In genomic region chr16:80440691-80441090, GRCh38 we compare ENCODE assay signal across 27 cellular contexts.
"Had no signal": no experiment of that assay in that cellular context is flagged by ENCODE, and none has a peak within 500 bp of the region (broad histone marks: within the 10 kb centered on the region; RNA-seq: fewer than 3 reads in every experiment).

No MANE protein-coding gene starts in this region.

- H3K4me3 ChIP-seq: gastroesophageal sphincter, heart right ventricle, mucosa of descending colon, neural progenitor cell, psoas muscle, skin epidermis, stomach, vagina had no signal

- H3K9ac ChIP-seq: neural progenitor cell had no signal

- H3K27me3 ChIP-seq: brain microvascular endothelial cell, gastroesophageal sphincter, neural progenitor cell, stomach, vagina had no signal

- H3K27ac ChIP-seq: brain microvascular endothelial cell, gastroesophageal sphincter, heart right ventricle, neural progenitor cell, psoas muscle, skin epidermis, stomach, vagina had no signal

- H3K36me3 Mint-ChIP-seq: activated naive CD4-positive, alpha-beta T cell treated with anti-CD3 and anti-CD28 coated beads, Interleukin-2, amount 10 ng/mL, durations not matched to agents 7 days and 5 days; immature natural killer cell; naive B cell; neural progenitor cell had no signal

- H3K4me3 Mint-ChIP-seq: activated CD4-positive, alpha-beta T cell treated with anti-CD3 and anti-CD28 coated beads, Interleukin-2, amount 10 ng/mL, durations not matched to agents 7 days and 5 days; activated CD8-positive, alpha-beta T cell treated with anti-CD3 and anti-CD28 coated beads, Interleukin-2, amount 10 ng/mL, durations not matched to agents 7 days and 5 days; activated naive CD4-positive, alpha-beta T cell treated with anti-CD3 and anti-CD28 coated beads, Interleukin-2, amount 10 ng/mL, durations not matched to agents 7 days and 5 days; activated T-cell treated with anti-CD3 and anti-CD28 coated beads, Interleukin-2, amount 50 U/mL, for 4 hours; naive B cell; neural progenitor cell had no signal

- H3K9me3 Mint-ChIP-seq: activated CD4-positive, alpha-beta T cell treated with anti-CD3 and anti-CD28 coated beads, Interleukin-2, amount 10 ng/mL, durations not matched to agents 7 days and 5 days; activated naive CD4-positive, alpha-beta T cell treated with anti-CD3 and anti-CD28 coated beads, Interleukin-2, amount 10 ng/mL, durations not matched to agents 7 days and 5 days; activated T-cell treated with anti-CD3 and anti-CD28 coated beads, Interleukin-2, amount 50 U/mL, for 4 hours; immature natural killer cell; neural progenitor cell had no signal

- H3K4me1 Mint-ChIP-seq: activated naive CD4-positive, alpha-beta T cell treated with anti-CD3 and anti-CD28 coated beads, Interleukin-2, amount 10 ng/mL, durations not matched to agents 7 days and 5 days; immature natural killer cell; neural progenitor cell had no signal

- H3K9me3 ChIP-seq: gastroesophageal sphincter, heart right ventricle, mucosa of descending colon, psoas muscle, stomach, vagina had no signal

- DNase-seq: activated CD4-positive, alpha-beta T cell treated with anti-CD3 and anti-CD28 coated beads, Interleukin-2, amount 10 ng/mL, durations not matched to agents 7 days and 5 days; activated CD8-positive, alpha-beta T cell treated with anti-CD3 and anti-CD28 coated beads, Interleukin-2, amount 10 ng/mL, durations not matched to agents 7 days and 5 days; activated naive CD4-positive, alpha-beta T cell treated with anti-CD3 and anti-CD28 coated beads, Interleukin-2, amount 10 ng/mL, durations not matched to agents 7 days and 5 days; activated T-cell treated with anti-CD3 and anti-CD28 coated beads, Interleukin-2, amount 50 U/mL, for 4 hours; aorta; brain microvascular endothelial cell; effector CD4-positive, alpha-beta T cell; heart right ventricle; immature natural killer cell; kidney glomerular epithelial cell; left ventricle myocardium superior; mesenchymal stem cell; mucosa of descending colon; naive B cell; psoas muscle; right cardiac atrium; stimulated activated CD4-positive, alpha-beta T cell treated with anti-CD3 and anti-CD28 coated beads, Interleukin-15, amount 100 ng/mL, for 24 hours; stimulated activated CD4-positive, alpha-beta T cell treated with anti-CD3 and anti-CD28 coated beads, Interleukin-4, amount 100 ng/mL, for 1 hour; stomach; T1000; trophoblast cell had no signal

- H3K4me2 ChIP-seq: neural progenitor cell had no signal

- H3K4me1 ChIP-seq: gastroesophageal sphincter, heart right ventricle, neural progenitor cell, psoas muscle, stomach, vagina had no signal

- H2AFZ ChIP-seq: neural progenitor cell had no signal

- H3K27ac Mint-ChIP-seq: activated CD4-positive, alpha-beta T cell treated with anti-CD3 and anti-CD28 coated beads, Interleukin-2, amount 10 ng/mL, durations not matched to agents 7 days and 5 days; activated CD8-positive, alpha-beta T cell treated with anti-CD3 and anti-CD28 coated beads, Interleukin-2, amount 10 ng/mL, durations not matched to agents 7 days and 5 days; activated naive CD4-positive, alpha-beta T cell treated with anti-CD3 and anti-CD28 coated beads, Interleukin-2, amount 10 ng/mL, durations not matched to agents 7 days and 5 days; immature natural killer cell; naive B cell; neural progenitor cell had no signal

- H3K36me3 ChIP-seq: brain microvascular endothelial cell, gastroesophageal sphincter, heart right ventricle, neural progenitor cell, stomach, vagina had no signal

- ATAC-seq: activated CD4-positive, CD25-positive, alpha-beta regulatory T cell treated with anti-CD3 and anti-CD28 coated beads, Interleukin-2, amount 50 U/mL, for 24 hours; activated CD8-positive, alpha-beta T cell treated with anti-CD3 and anti-CD28 coated beads, Interleukin-2, amount 10 ng/mL, durations not matched to agents 7 days and 5 days; activated T-cell treated with anti-CD3 and anti-CD28 coated beads, Interleukin-2, amount 50 U/mL, for 4 hours; esophagus mucosa; gastroesophageal sphincter; heart right ventricle; left ventricle myocardium superior; mucosa of descending colon; psoas muscle; right cardiac atrium had no signal
